ENCODE assay signal across 1 cellular context in the genomic region with DNA sequence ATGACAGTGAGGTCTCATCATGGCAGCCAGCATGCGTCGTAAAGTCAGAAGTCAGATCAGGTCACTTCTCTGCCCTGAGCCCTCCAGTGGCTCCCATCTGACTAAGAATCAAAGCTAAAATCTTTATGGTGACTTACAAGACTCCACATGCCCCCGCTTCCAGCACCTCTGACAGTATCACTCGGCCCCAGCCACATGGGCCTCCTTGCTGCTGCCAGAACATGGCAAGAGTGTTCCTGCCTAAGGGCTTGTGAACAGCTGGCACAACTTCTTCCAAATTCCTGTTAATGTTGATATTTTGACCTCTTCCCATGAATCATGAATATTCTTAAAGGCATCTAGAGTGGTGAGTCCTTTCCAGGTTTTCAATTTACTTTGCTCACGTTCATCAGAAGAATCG.
TF ChIP-seq lines count a peak whose summit lies in the region.

No MANE protein-coding gene starts in this region.

TF ChIP-seq in endothelial cell of umbilical vein, 7 proteins besides CTCF, POLR2A, EP300 and RAD21:
- TF ChIP-seq MYC (IDR thresholded peaks at IDR 0.05; ENCODE audit: low read depth, low read length) (no peak), FOS (IDR thresholded peaks at IDR 0.05; ENCODE audit: borderline replicate concordance, insufficient read depth, low read length) (no peak), EZH2 (IDR thresholded peaks at IDR 0.05; ENCODE audit: borderline replicate concordance, low read depth, low read length, severe bottlenecking) (no peak), GATA2 (IDR thresholded peaks at IDR 0.05; ENCODE audit: insufficient read depth, insufficient read length, low read depth, low read length) (no peak), JUN (IDR thresholded peaks at IDR 0.05; ENCODE audit: borderline replicate concordance, insufficient read depth, insufficient read length, low read depth) (no peak), POLR2AphosphoS5 (IDR thresholded peaks at IDR 0.05; ENCODE audit: insufficient read depth, low read depth, low read length) (no peak)
- TF ChIP-seq, protein P1, sequence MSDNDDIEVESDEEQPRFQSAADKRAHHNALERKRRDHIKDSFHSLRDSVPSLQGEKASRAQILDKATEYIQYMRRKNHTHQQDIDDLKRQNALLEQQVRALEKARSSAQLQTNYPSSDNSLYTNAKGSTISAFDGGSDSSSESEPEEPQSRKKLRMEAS (IDR thresholded peaks at IDR 0.05; ENCODE audit: insufficient read depth, insufficient read length), result no peak
